In the genomic region with DNA sequence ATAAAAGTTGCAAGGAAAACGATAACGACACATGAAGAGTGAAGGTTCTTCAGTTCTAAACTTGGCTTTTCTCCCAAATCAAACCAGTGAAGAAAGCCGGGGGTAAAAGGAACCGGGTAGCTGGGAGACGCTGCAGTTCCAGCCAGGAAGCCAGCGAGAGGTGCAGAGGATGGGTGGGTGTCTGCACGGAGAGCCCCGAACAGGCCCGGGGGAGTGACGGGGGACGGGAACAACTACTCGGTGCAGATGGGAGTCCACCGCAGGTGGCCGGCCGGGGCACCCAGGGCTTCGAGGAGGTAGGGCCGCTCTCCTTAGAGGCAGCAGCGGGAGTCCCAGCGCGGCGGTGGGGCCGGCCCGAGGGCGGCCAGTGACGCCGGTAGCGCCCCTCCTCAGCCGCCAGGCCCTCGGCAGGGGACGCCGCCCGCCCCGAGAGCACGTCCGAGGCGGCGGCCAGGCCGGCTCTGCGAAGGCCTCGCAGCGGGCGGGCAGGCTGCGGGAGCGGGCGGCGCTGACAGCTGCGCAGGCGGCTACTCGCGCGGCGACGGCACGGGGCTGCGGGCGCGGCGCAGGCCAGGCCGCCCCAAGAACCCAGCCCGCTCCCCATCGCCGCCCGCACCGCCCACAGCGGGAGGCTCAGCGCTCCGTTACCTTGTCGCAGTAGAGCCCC, we compare ENCODE assay signal across 8 cellular contexts. TPM values are rescaled to one million over a fixed set of nuclear protein-coding genes. Genes with fewer than 3 reads are reported as not detected.
DNase-seq lines count a peak whose midpoint lies in the region; ATAC-seq and TF ChIP-seq lines count a peak whose summit lies in the region.

No MANE protein-coding gene starts in this region.

- peak overlapping the region; percentile 97 for H3K4me3 Mint-ChIP-seq in activated naive CD8-positive, alpha-beta T cell treated with anti-CD3 and anti-CD28 coated beads for 36 hours

- no peaks in the 10 kb centered on the region for H3K27me3 Mint-ChIP-seq in activated naive CD8-positive, alpha-beta T cell treated with anti-CD3 and anti-CD28 coated beads for 36 hours

- under 1% methylated on average over 35 of the region's 68 CpGs for WGBS in hepatocyte (ENCODE audit: low lambda C conversion rate, missing lambda C conversion rate)

- H3K4me3 ChIP-seq in Panc1 (ENCODE audit: low read depth in 2 of 2, low read length in 2 of 2): peak overlapping the region; percentile 67 to 72
- peak overlapping the region; percentile 96 for H3K4me3 ChIP-seq in hepatocyte

- H3K27me3 ChIP-seq in Panc1 (ENCODE audit: control insufficient read depth, insufficient read depth, low read length) (no peaks in the 10 kb centered on the region), hepatocyte (no peaks in the 10 kb centered on the region)

- peaks cover 50% of the 10 kb centered on the region for H3K79me2 ChIP-seq in hepatocyte

- H3K4me1 ChIP-seq in Panc1 (ENCODE audit: control insufficient read depth, insufficient read depth, low read length) (peaks cover 22% of the 10 kb centered on the region), hepatocyte (ENCODE audit: insufficient read depth) (peaks cover 36% of the 10 kb centered on the region)

- DNase-seq in AG08395 (ENCODE audit: low spot score) (peak; percentile 37), Panc1 (ENCODE audit: low read depth, low spot score) (no peak), hepatocyte (ENCODE audit: low spot score) (peak; percentile 74), putamen (ENCODE audit: low spot score) (peak; percentile 68), NCI-H2107 treated with DMSO at 0.1 percent for 48 hours (lab: John Stamatoyannopoulos, UW; ENCODE audit: unreplicated experiment) (no peak)
- DNase-seq in activated naive CD8-positive, alpha-beta T cell treated with anti-CD3 and anti-CD28 coated beads for 36 hours: no peak

- peaks cover 70% of the 10 kb centered on the region for H3K4me1 Mint-ChIP-seq in activated naive CD8-positive, alpha-beta T cell treated with anti-CD3 and anti-CD28 coated beads for 36 hours

- in situ Hi-C loops in Panc1 (cut with HindIII; ENCODE audit: low pct_unique_long_range_greater_than_20kb, low sequenced_read_pairs): no loop called here

- CTCF ChIA-PET in Panc1 (lab: Charles Lee): interaction anchor here (0.6 kb wide), 1 partner anchor 24 kb away, joined by 3 read pairs; no protein-coding TSS in a partner anchor

- POLR2A ChIA-PET in Panc1 (lab: Charles Lee): no interaction called here

- H3K27ac ChIP-seq in Panc1 (ENCODE audit: low read length): peak overlapping the region; percentile 90
- peak overlapping the region; percentile 100 for H3K27ac ChIP-seq in hepatocyte

- no peaks in the 10 kb centered on the region for H3K9me2 ChIP-seq in hepatocyte (replicated peaks; ENCODE audit: insufficient read depth)

- BruUV-seq in Panc1 (replicated peaks; lab: Mats Ljungman, UMichigan): no TSS peak

- peak overlapping the region; percentile 96 for H3K27ac Mint-ChIP-seq in activated naive CD8-positive, alpha-beta T cell treated with anti-CD3 and anti-CD28 coated beads for 36 hours

- peaks cover 26% of the 10 kb centered on the region for H3K36me3 Mint-ChIP-seq in activated naive CD8-positive, alpha-beta T cell treated with anti-CD3 and anti-CD28 coated beads for 36 hours

- H2AFZ ChIP-seq in hepatocyte: peak overlapping the region; percentile 61

- H3K9me3 ChIP-seq in Panc1 (ENCODE audit: control insufficient read depth, insufficient read depth, low read depth, low read length): no peaks in the 10 kb centered on the region
- no peaks in the 10 kb centered on the region for H3K9me3 ChIP-seq in hepatocyte (ENCODE audit: low read depth)

- intact Hi-C loops in Panc1 (cut with micrococcal nuclease; ENCODE audit: unreplicated experiment): no loop called here

- peaks cover 21% of the 10 kb centered on the region for H4K20me1 ChIP-seq in hepatocyte (ENCODE audit: insufficient read depth, poor library complexity, severe bottlenecking)

- H3K9me3 Mint-ChIP-seq in activated naive CD8-positive, alpha-beta T cell treated with anti-CD3 and anti-CD28 coated beads for 36 hours: no peaks in the 10 kb centered on the region

- TF ChIP-seq CTCF in Panc1 (IDR thresholded peaks at IDR 0.05) (no peak), hepatocyte (IDR thresholded peaks at IDR 0.05; ENCODE audit: poor library complexity) (no peak)

- H3K36me3 ChIP-seq in Panc1 (ENCODE audit: control insufficient read depth, insufficient read depth, low read length) (no peaks in the 10 kb centered on the region; the same call in 1 of the 2 replicates), hepatocyte (replicated peaks; ENCODE audit: insufficient read depth, low read depth) (no peaks in the 10 kb centered on the region)

- H3K4me2 ChIP-seq in hepatocyte: peak overlapping the region; percentile 86

- ATAC-seq in GM18867 (IDR thresholded peaks at IDR 0.05; ENCODE audit: unreplicated experiment) (peak; percentile 55), HG03095 (IDR thresholded peaks at IDR 0.05; ENCODE audit: unreplicated experiment) (peak; percentile 37), Panc1 (peak; percentile 82)

RNA-seq across cellular contexts. Expression of a gene that starts 0.5 kb away (rescaled TPM):
- 20.2 TPM for total RNA-seq in Panc1 (2021; ENCODE audit: unreplicated experiment)
- 11.8 TPM for polyA plus RNA-seq in Panc1 (2012; ENCODE audit: insufficient read length)
- total RNA-seq in activated naive CD8-positive, alpha-beta T cell treated with anti-CD3 and anti-CD28 coated beads for 36 hours: 10 to 100 TPM; 30.3 to 31.0 TPM
- 80.9 and 90.2 TPM in 2 replicates for total RNA-seq in hepatocyte
- polyA plus RNA-seq in hepatocyte: 41.2 and 42.2 TPM in 2 replicates

RNA-seq across cellular contexts. Expression of a gene that starts 26.9 kb away (rescaled TPM):
- 15.2 TPM for total RNA-seq in Panc1 (2021; ENCODE audit: unreplicated experiment)
- 8.7 TPM for polyA plus RNA-seq in Panc1 (2012; ENCODE audit: insufficient read length)
- 10 to 100 TPM; 13.1 to 15.0 TPM for total RNA-seq in activated naive CD8-positive, alpha-beta T cell treated with anti-CD3 and anti-CD28 coated beads for 36 hours
- 52.2 and 54.0 TPM in 2 replicates for total RNA-seq in hepatocyte
- polyA plus RNA-seq in hepatocyte: 51.8 and 64.2 TPM in 2 replicates

RNA-seq across cellular contexts. Expression of a gene that starts 48.2 kb away (rescaled TPM):
- total RNA-seq in Panc1 (2021; ENCODE audit: unreplicated experiment): 3.0 TPM
- 3.1 TPM for polyA plus RNA-seq in Panc1 (2012; ENCODE audit: insufficient read length)
- total RNA-seq in activated naive CD8-positive, alpha-beta T cell treated with anti-CD3 and anti-CD28 coated beads for 36 hours: under 1 TPM; 0.38 to 0.54 TPM
- 3.5 and 4.1 TPM in 2 replicates for total RNA-seq in hepatocyte
- polyA plus RNA-seq in hepatocyte: 2.4 and 3.7 TPM in 2 replicates

Comparison
In these comparisons a context has a peak if more than half of its experiments do, and no peak if none do; other contexts are left out.
1. DNase-seq: peak in AG08395 (single experiment), hepatocyte (single experiment) and putamen (single experiment); none in Panc1 (single experiment), activated naive CD8-positive, alpha-beta T cell treated with anti-CD3 and anti-CD28 coated beads for 36 hours (single experiment) and NCI-H2107 treated with DMSO at 0.1 percent for 48 hours (single experiment).
2. Peak in every context shown above with its lines, with median percentiles within 50 percentile points of each other: ATAC-seq.